21 cellular contexts compared by ENCODE assay signal in the genomic region with DNA sequence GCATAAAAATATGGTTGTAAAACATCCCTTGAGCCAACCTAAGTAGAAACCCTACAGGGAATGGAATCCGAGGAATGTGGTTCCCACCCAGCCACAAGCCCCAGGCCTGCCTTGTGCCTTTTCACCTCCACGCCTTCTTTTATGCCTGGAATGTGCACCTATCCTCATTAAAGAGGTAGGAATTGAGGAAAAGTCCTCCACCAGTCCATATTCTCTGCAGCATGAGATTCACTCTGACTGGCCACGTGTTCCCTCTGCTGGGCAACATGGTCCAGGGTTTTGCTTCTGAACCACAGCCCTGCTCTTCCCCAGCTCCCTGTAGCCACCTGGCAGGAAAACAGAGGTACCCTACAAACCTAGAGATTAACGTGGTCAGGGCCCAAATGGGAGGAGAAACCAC.
DNase-seq lines count a peak whose midpoint lies in the region; ATAC-seq and TF ChIP-seq lines count a peak whose summit lies in the region.
"Had no signal": no experiment of that assay in that cellular context is flagged by ENCODE, and none has a peak within 500 bp of the region (broad histone marks: within the 10 kb centered on the region; RNA-seq: fewer than 3 reads in every experiment).

No MANE protein-coding gene starts in this region.

- H3K36me3 ChIP-seq in kidney epithelial cell (ENCODE audit: control insufficient read depth, insufficient read depth, low read length), result no peaks in the 10 kb centered on the region
- H3K36me3 ChIP-seq: BE2C, heart right ventricle, pancreas, spleen had no signal

- TF ChIP-seq CTCF in kidney epithelial cell (IDR thresholded peaks at IDR 0.05; ENCODE audit: insufficient read depth, low read length, poor library complexity, severe bottlenecking), result no peak

- in situ Hi-C loops in T47D (cut with HindIII; ENCODE audit: low pct_unique_long_range_greater_than_20kb, low sequenced_read_pairs), result no loop called here

- DNase-seq in NCI-H748 (lab: John Stamatoyannopoulos, UW; ENCODE audit: unreplicated experiment) (peak; percentile 1), NCI-H748 treated with DMSO at 0.1 percent for 48 hours (lab: John Stamatoyannopoulos, UW) (no peak), T47D (ENCODE audit: low read depth in 1 of 2, low spot score in 1 of 2) (peak; percentile 5 to 79), kidney epithelial cell (ENCODE audit: low read depth) (peak; percentile 9), NCI-H774 (lab: John Stamatoyannopoulos, UW) (no peak), NCI-H1436 (lab: John Stamatoyannopoulos, UW) (no peak), NK-92 (lab: John Stamatoyannopoulos, UW; ENCODE audit: unreplicated experiment) (no peak)
- DNase-seq: activated CD4-positive, alpha-beta T cell treated with anti-CD3 and anti-CD28 coated beads for 1 hour; BE2C; cerebellar nuclear complex; DMS153; effector memory CD8-positive, alpha-beta T cell; heart right ventricle; left ventricle myocardium superior; MM.1S; NCI-H1930; NCI-H510A; pancreas; spleen had no signal

- ATAC-seq in HG03460 (IDR thresholded peaks at IDR 0.05; ENCODE audit: unreplicated experiment), result no peak
- ATAC-seq: activated T-helper 17 cell treated with anti-CD3 and anti-CD28 coated beads, Interleukin-2, amount 50 U/mL, for 72 hours; effector memory CD8-positive, alpha-beta T cell; heart right ventricle; left ventricle myocardium superior; pancreas had no signal

- H3K27me3 ChIP-seq in kidney epithelial cell (ENCODE audit: control insufficient read depth, insufficient read depth, low read length), result no peaks in the 10 kb centered on the region
- H3K27me3 ChIP-seq: BE2C, pancreas had no signal

- no peak overlapping the region for H3K4me3 ChIP-seq in kidney epithelial cell (ENCODE audit: low read depth, low read length)
- H3K4me3 ChIP-seq: heart right ventricle, pancreas, spleen had no signal

Comparison
In these comparisons a context has a peak if more than half of its experiments do, and no peak if none do; other contexts are left out.
1. DNase-seq: peak in NCI-H748 (single experiment), T47D (2 of 2) and kidney epithelial cell (single experiment); none in NCI-H748 treated with DMSO at 0.1 percent for 48 hours (single experiment), NCI-H774 (single experiment), NCI-H1436 (single experiment) and NK-92 (single experiment).